Comparison of ENCODE assay signal across 9 cellular contexts in genomic region chr2:190469770-190470169, GRCh38.
DNase-seq lines count a peak whose midpoint lies in the region; ATAC-seq lines count a peak whose summit lies in the region.
"Had no signal": no experiment of that assay in that cellular context is flagged by ENCODE, and none has a peak within 500 bp of the region (broad histone marks: within the 10 kb centered on the region; RNA-seq: fewer than 3 reads in every experiment).

No MANE protein-coding gene starts in this region.

- peaks cover 10% of the 10 kb centered on the region for H3K9me3 Mint-ChIP-seq in central memory CD8-positive, alpha-beta T cell

- peaks cover 46% of the 10 kb centered on the region for H3K4me1 Mint-ChIP-seq in central memory CD8-positive, alpha-beta T cell

- DNase-seq in DMS79 treated with DMSO at 0.1 percent for 48 hours (lab: John Stamatoyannopoulos, UW): peak; percentile 98
- peak; percentile 92 for DNase-seq in NCI-H2171 treated with DMSO at 0.1 percent for 48 hours (lab: John Stamatoyannopoulos, UW)
- no peak for DNase-seq in central memory CD8-positive, alpha-beta T cell (ENCODE audit: low spot score in 2 of 2)
- DNase-seq in mucosa of gallbladder (ENCODE audit: low spot score): peak; percentile 67
- no peak for DNase-seq in activated CD4-positive, alpha-beta T cell treated with anti-CD3 and anti-CD28 coated beads for 48 hours
- DNase-seq in stimulated activated CD4-positive, alpha-beta T cell treated with anti-CD3 and anti-CD28 coated beads, Interleukin-4, amount 100 ng/mL, for 24 hours: no peak
- no peak for DNase-seq in stimulated activated naive CD4-positive, alpha-beta T cell (lab: John Stamatoyannopoulos, UW)

- peaks cover 5% of the 10 kb centered on the region for H3K36me3 Mint-ChIP-seq in central memory CD8-positive, alpha-beta T cell (ENCODE audit: insufficient read depth)

- no peaks in the 10 kb centered on the region for H3K27me3 Mint-ChIP-seq in central memory CD8-positive, alpha-beta T cell
- H3K27me3 Mint-ChIP-seq: stimulated activated naive CD8-positive, alpha-beta T cell treated with anti-CD3 and anti-CD28 coated beads, Interleukin-15, Interleukin-2, amounts not matched to agents 100 ng/mL and 50 ng/mL, for 24 hours had no signal

- no peak for ATAC-seq in central memory CD8-positive, alpha-beta T cell (replicated peaks; ENCODE audit: extremely low read depth, poor library complexity, severe bottlenecking)
- ATAC-seq in HG03045 (IDR thresholded peaks at IDR 0.05; ENCODE audit: unreplicated experiment): no peak

- no peak overlapping the region for H3K4me3 Mint-ChIP-seq in central memory CD8-positive, alpha-beta T cell
- H3K4me3 Mint-ChIP-seq: stimulated activated naive CD8-positive, alpha-beta T cell treated with anti-CD3 and anti-CD28 coated beads, Interleukin-15, Interleukin-2, amounts not matched to agents 100 ng/mL and 50 ng/mL, for 24 hours had no signal

- H3K27ac Mint-ChIP-seq in central memory CD8-positive, alpha-beta T cell (ENCODE audit: low read depth): peak overlapping the region; percentile 9
- H3K27ac Mint-ChIP-seq: stimulated activated naive CD8-positive, alpha-beta T cell treated with anti-CD3 and anti-CD28 coated beads, Interleukin-15, Interleukin-2, amounts not matched to agents 100 ng/mL and 50 ng/mL, for 24 hours had no signal

Comparison
In these comparisons a context has a peak if more than half of its experiments do, and no peak if none do; other contexts are left out.
1. DNase-seq: peak in DMS79 treated with DMSO at 0.1 percent for 48 hours (single experiment), NCI-H2171 treated with DMSO at 0.1 percent for 48 hours (single experiment) and mucosa of gallbladder (single experiment); none in central memory CD8-positive, alpha-beta T cell (0 of 2), activated CD4-positive, alpha-beta T cell treated with anti-CD3 and anti-CD28 coated beads for 48 hours (single experiment), stimulated activated CD4-positive, alpha-beta T cell treated with anti-CD3 and anti-CD28 coated beads, Interleukin-4, amount 100 ng/mL, for 24 hours (single experiment) and stimulated activated naive CD4-positive, alpha-beta T cell (0 of 6).